Comparison of ENCODE assay signal across 1 cellular context in the genomic region with DNA sequence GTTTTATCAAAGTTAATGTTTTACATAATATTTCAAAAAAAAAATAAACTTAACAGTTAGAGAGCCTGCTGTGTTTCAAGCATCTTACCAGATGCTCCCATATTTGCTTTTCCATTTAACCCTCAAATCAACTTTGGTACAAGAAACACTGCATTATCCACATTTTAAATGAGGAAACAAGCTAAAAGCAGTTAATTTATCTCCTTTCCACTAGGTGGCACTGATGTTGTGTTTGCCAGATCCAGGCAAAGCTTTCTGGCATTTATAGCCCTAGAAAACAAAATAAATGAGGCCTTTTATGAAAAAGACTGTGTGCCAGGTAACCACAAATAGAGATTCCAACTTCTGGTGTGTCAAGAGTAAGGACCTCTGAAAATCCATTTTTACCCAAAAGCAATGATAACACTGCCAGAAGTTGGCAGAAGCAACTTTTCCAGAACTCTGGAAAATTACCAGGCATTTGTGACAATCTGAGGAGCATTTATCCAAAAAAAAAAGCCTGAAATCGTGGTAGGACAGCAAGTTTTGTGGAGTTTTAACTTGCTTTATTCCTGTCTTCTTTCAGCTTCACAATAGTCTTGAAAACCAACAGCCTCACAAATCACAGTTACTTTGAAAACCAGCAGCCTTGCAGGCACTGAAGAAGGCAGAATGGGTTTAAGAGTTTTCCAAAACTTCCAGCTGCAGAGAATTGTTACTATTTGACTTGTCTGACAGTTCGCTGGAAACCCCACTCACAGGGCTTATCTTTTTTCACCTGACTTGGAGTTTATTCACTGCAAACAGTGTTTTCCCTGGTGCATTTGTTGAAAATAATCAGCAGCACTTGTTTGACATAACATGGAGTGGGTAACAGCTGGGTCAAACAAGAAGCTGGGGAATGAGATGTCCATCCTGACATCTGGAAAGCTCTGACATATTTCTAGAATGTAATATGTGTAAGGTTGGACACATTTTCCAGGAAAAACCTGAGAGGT.
TF ChIP-seq lines count a peak whose summit lies in the region.

No MANE protein-coding gene starts in this region.

TF ChIP-seq in GM12878, 131 proteins besides CTCF, POLR2A, EP300 and RAD21:
- TF ChIP-seq ZNF24 (IDR thresholded peaks at IDR 0.05) (0 out of 2 replicates have a peak, but pooled peaks have one; percentile 35), RELA (IDR thresholded peaks at IDR 0.05; ENCODE audit: borderline replicate concordance, partially characterized antibody) (no peak), SMARCA5 (IDR thresholded peaks at IDR 0.05) (0 out of 2 replicates have a peak, but pooled peaks have one; percentile 73), IKZF1 (conservative IDR thresholded peaks at IDR 0.05) (0 out of 2 replicates have a peak, but pooled peaks have one; percentile 30), SPI1 (IDR thresholded peaks at IDR 0.05; ENCODE audit: borderline replicate concordance, insufficient read depth, low read depth, low read length) (no peak), IKZF2 (IDR thresholded peaks at IDR 0.05) (peak; percentile 34 to 65; a peak in 2 of 4 replicates), BHLHE40 (IDR thresholded peaks at IDR 0.05; ENCODE audit: borderline replicate concordance in 1 of 2, low read depth in 2 of 2, low read length in 1 of 2) (no peak), RB1 (IDR thresholded peaks at IDR 0.05; ENCODE audit: borderline replicate concordance) (0 out of 2 replicates have a peak, but pooled peaks have one; percentile 27), BRCA1 (IDR thresholded peaks at IDR 0.05; ENCODE audit: low read depth, low read length) (no peak), SMAD5 (IDR thresholded peaks at IDR 0.05; ENCODE audit: low read depth) (no peak), NR2C1 (IDR thresholded peaks at IDR 0.05) (no peak), ZSCAN29 (IDR thresholded peaks at IDR 0.05) (no peak), SMC3 (IDR thresholded peaks at IDR 0.05; ENCODE audit: borderline replicate concordance, low read length) (peak; percentile 43; the same call in 1 of the 2 replicates)
- TF ChIP-seq, protein P1, sequence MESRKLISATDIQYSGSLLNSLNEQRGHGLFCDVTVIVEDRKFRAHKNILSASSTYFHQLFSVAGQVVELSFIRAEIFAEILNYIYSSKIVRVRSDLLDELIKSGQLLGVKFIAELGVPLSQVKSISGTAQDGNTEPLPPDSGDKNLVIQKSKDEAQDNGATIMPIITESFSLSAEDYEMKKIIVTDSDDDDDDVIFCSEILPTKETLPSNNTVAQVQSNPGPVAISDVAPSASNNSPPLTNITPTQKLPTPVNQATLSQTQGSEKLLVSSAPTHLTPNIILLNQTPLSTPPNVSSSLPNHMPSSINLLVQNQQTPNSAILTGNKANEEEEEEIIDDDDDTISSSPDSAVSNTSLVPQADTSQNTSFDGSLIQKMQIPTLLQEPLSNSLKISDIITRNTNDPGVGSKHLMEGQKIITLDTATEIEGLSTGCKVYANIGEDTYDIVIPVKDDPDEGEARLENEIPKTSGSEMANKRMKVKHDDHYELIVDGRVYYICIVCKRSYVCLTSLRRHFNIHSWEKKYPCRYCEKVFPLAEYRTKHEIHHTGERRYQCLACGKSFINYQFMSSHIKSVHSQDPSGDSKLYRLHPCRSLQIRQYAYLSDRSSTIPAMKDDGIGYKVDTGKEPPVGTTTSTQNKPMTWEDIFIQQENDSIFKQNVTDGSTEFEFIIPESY (IDR thresholded peaks at IDR 0.05), result no peak
